Comparison of ENCODE assay signal across 27 cellular contexts in the genomic region with DNA sequence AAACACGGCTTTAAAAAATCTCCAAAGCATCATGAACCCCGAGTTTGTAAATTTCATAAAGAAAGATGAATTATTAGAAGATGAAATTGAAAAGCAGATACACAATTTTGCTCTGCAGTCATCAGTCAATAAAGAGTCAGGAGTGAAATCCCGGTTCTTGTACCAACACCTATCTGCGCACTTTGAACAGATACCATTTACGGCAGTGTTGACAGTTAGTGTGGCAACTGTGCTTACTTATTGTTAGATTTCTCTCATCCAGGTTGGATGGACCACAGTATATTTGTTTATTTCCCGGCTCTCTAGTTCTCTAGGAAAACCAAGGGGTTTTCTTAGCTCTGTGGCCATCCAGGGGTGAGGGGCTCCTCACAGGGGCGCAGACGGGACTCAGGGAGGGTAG.
"Had no signal": no experiment of that assay in that cellular context is flagged by ENCODE, and none has a peak within 500 bp of the region (broad histone marks: within the 10 kb centered on the region; RNA-seq: fewer than 3 reads in every experiment).

No MANE protein-coding gene starts in this region.

- DNase-seq: islet precursor cell; left cardiac atrium; left lung; lower lobe of right lung; mammary epithelial cell; mesendoderm; naive B cell; natural killer cell; ovary; posterior cingulate gyrus; retina; right cardiac atrium; stimulated activated CD4-positive, alpha-beta T cell treated with anti-CD3 and anti-CD28 coated beads, Interleukin-12 subunit alpha, Interleukin-12 subunit beta, amount 100 ng/mL, for 4 hours; stimulated activated CD4-positive, alpha-beta T cell treated with anti-CD3 and anti-CD28 coated beads, Interleukin-15, amount 100 ng/mL, for 24 hours; stimulated activated CD4-positive, alpha-beta T cell treated with anti-CD3 and anti-CD28 coated beads, Interleukin-2, amount 100 ng/mL, for 24 hours; stimulated activated CD4-positive, alpha-beta T cell treated with anti-CD3 and anti-CD28 coated beads, Interleukin-4, amount 100 ng/mL, for 1 hour; stimulated activated naive B cell treated with anti-CD40 and anti-IgM and Interleukin-4, amounts not matched to agents 10 μg/mL and 1 μg/mL and 100 μg/mL, for 72 hours; stimulated activated naive CD8-positive, alpha-beta T cell treated with anti-CD3 and anti-CD28 coated beads, Interleukin-15, Interleukin-2, amounts not matched to agents 100 U/mL and 50 U/mL, for 24 hours; stomach; uterus had no signal

- H3K27me3 Mint-ChIP-seq: type B pancreatic cell had no signal

- H3K4me3 ChIP-seq: hepatocyte, left lung, lower lobe of right lung, ovary, prostate gland, skin epidermis, stomach, tibial nerve, uterus had no signal

- H3K36me3 Mint-ChIP-seq: mesothelial cell of epicardium; naive B cell; natural killer cell; stimulated activated naive B cell treated with anti-CD40 and anti-IgM and Interleukin-4, amounts not matched to agents 10 μg/mL and 1 μg/mL and 100 μg/mL, for 72 hours; type B pancreatic cell had no signal

- H3K4me1 Mint-ChIP-seq: naive B cell, natural killer cell had no signal

- H3K27ac Mint-ChIP-seq: mesothelial cell of epicardium; naive B cell; natural killer cell; stimulated activated naive B cell treated with anti-CD40 and anti-IgM and Interleukin-4, amounts not matched to agents 10 μg/mL and 1 μg/mL and 100 μg/mL, for 72 hours; type B pancreatic cell had no signal

- H3K4me2 ChIP-seq: hepatocyte had no signal

- H3K27me3 ChIP-seq: hepatocyte, left lung, ovary, tibial nerve, uterus had no signal

- H3K4me1 ChIP-seq: lower lobe of right lung, prostate gland, uterus had no signal

- H3K9me3 ChIP-seq: left lung, lower lobe of right lung, ovary, prostate gland, stomach, tibial nerve, uterus had no signal

- H3K36me3 ChIP-seq: left lung, lower lobe of right lung, ovary, prostate gland, stomach, tibial nerve, uterus had no signal

- H3K9me3 Mint-ChIP-seq: mesothelial cell of epicardium; natural killer cell; stimulated activated naive B cell treated with anti-CD40 and anti-IgM and Interleukin-4, amounts not matched to agents 10 μg/mL and 1 μg/mL and 100 μg/mL, for 72 hours; type B pancreatic cell had no signal

- H3K4me3 Mint-ChIP-seq: mesothelial cell of epicardium; naive B cell; natural killer cell; stimulated activated naive B cell treated with anti-CD40 and anti-IgM and Interleukin-4, amounts not matched to agents 10 μg/mL and 1 μg/mL and 100 μg/mL, for 72 hours; type B pancreatic cell had no signal

- H3K27ac ChIP-seq: hepatocyte, left lung, lower lobe of right lung, ovary, prostate gland, skin epidermis, stomach, tibial nerve, uterus had no signal

- H3K79me2 ChIP-seq: hepatocyte had no signal

- H2AFZ ChIP-seq: hepatocyte had no signal

- ATAC-seq: left cardiac atrium; left lung; lower lobe of right lung; natural killer cell; right cardiac atrium; sciatic nerve; stimulated activated naive B cell treated with anti-CD40 and anti-IgM and Interleukin-4, amounts not matched to agents 10 μg/mL and 1 μg/mL and 100 μg/mL, for 72 hours; stimulated activated naive CD8-positive, alpha-beta T cell treated with anti-CD3 and anti-CD28 coated beads, Interleukin-15, Interleukin-2, amounts not matched to agents 100 U/mL and 50 U/mL, for 24 hours had no signal
